Comparison of ENCODE assay signal across 8 cellular contexts in the genomic region with DNA sequence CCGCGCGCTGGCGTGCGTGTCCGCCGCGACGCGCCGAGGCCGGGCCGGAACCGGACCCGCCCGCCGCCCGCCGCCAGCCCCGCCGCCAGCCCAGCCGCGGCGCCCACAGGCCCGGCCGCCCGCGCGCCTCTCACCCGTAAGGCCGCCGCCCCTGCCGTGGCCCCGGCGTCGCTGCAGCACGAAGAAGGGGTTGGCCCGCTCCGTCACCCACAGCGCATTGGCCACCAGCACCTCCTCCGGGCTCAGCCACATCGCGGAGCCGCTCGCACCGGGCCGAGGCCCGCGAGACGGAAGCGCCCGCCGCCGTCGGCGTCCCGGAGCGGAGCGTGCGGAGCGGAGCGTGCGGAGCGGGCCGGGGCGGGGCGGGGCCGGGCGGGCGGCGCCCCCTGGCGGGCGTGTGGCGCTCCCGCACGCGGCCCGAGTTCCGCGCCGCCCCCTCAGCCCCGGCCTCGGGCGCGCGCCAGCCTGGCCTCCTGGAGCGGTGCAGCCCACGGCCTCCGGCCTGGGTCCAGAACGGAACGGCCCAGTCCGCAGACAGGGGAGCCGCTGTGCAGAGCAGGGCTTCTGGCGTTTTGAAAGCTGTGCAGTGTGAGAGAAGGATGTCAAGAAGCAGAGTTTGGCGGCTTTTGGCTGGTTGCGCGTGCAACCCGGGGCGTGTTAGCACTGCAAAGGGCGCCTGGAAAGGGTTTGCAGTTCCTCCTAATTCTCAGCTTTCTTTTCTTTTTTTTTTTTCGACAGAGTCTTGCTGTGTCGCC. TPM values are rescaled to one million over a fixed set of nuclear protein-coding genes. Genes with fewer than 3 reads are reported as not detected.
DNase-seq lines count a peak whose midpoint lies in the region; ATAC-seq and TF ChIP-seq lines count a peak whose summit lies in the region.

A gene (minus strand): TSS at position 328 of the 755 bp plus-strand sequence. CDS start 76 bp downstream, at position 252.

- ATAC-seq in GM19438 (IDR thresholded peaks at IDR 0.05; ENCODE audit: low read depth, unreplicated experiment) (peak; percentile 88), HG03571 (IDR thresholded peaks at IDR 0.05; ENCODE audit: unreplicated experiment) (peak; percentile 92), foreskin keratinocyte (peak; percentile 91)

- H3K27ac ChIP-seq in foreskin keratinocyte = peak within 1 kb of the TSS; percentile 19

- no peaks in the 10 kb centered on the region for H3K9me3 ChIP-seq in neuron (ENCODE audit: low read length)

- H3K27me3 ChIP-seq in foreskin keratinocyte (peaks cover 2% of the 10 kb centered on the region), neuron (ENCODE audit: insufficient read depth, low read length) (no peaks in the 10 kb centered on the region)

- H3K4me3 ChIP-seq in neuron (ENCODE audit: low read length) = peak within 1 kb of the TSS; percentile 76

- H3K36me3 ChIP-seq in neuron (ENCODE audit: insufficient read depth, low read length) = peaks cover 22% of the 10 kb centered on the region

- TF ChIP-seq POLR2A in Raji (IDR thresholded peaks at IDR 0.05; ENCODE audit: insufficient read depth, low read depth, low read length) = peak; percentile 82

- peak within 1 kb of the TSS; percentile 48 for H2AFZ ChIP-seq in neuron (ENCODE audit: low read depth, low read length)

- peak; percentile 65 for DNase-seq in Caki2 (ENCODE audit: low read depth)
- peak; percentile 42 for DNase-seq in activated gamma-delta T cell treated with anti-CD3 and anti-CD28 coated beads, Interleukin-2, amount 50 U/mL, for 16 hours (ENCODE audit: low read depth)
- DNase-seq in foreskin keratinocyte = peak in 1 of 2 donors; percentile 28
- DNase-seq in stromal cell of bone marrow (ENCODE audit: low read depth) = peak; percentile 39

- in situ Hi-C loops in Caki2 (cut with HindIII; ENCODE audit: low pct_unique_long_range_greater_than_20kb, low sequenced_read_pairs) = no loop called here

- H3K4me1 ChIP-seq in foreskin keratinocyte = no peaks in the 10 kb centered on the region
- peaks cover 9% of the 10 kb centered on the region for H3K4me1 ChIP-seq in neuron (ENCODE audit: insufficient read depth, low read length)

- peak; percentile 52 for TF ChIP-seq CTCF in foreskin keratinocyte (conservative IDR thresholded peaks at IDR 0.05)

RNA-seq across cellular contexts. Expression of the gene that starts here (rescaled TPM):
- total RNA-seq in Caki2 (2014; rRNA removed; shearing (Covaris generic); ENCODE audit: low replicate concordance) = 76.3 and 87.3 TPM in 2 replicates
- 77.6 and 87.2 TPM in 2 replicates for total RNA-seq in foreskin keratinocyte
- polyA plus RNA-seq in foreskin keratinocyte = 49.5 and 56.2 TPM in 2 replicates
